Comparison of ENCODE assay signal across 1 cellular context in genomic region chr1:241542199-241542907, GRCh38.
A peak's percentile ranks its signal among the peaks of the same experiment; 100 is the strongest.
TF ChIP-seq lines count a peak whose summit lies in the region.

No MANE protein-coding gene starts in this region.

TF ChIP-seq in K562, 482 proteins besides CTCF, POLR2A, EP300 and RAD21:
- TF ChIP-seq NFE2 (IDR thresholded peaks at IDR 0.05; ENCODE audit: low read depth): 0 out of 2 replicates have a peak, but pooled peaks have one; percentile 11
- TF ChIP-seq POLR3G (IDR thresholded peaks at IDR 0.05; ENCODE audit: extremely low read depth, insufficient read length, insufficient replicate concordance): no peak
